ENCODE assay signal across 8 cellular contexts in genomic region chr7:80916770-80917681, GRCh38. TPM values are rescaled to one million over a fixed set of nuclear protein-coding genes. Genes with fewer than 3 reads are reported as not detected.
DNase-seq lines count a peak whose midpoint lies in the region; TF ChIP-seq lines count a peak whose summit lies in the region.

No MANE protein-coding gene starts in this region.

- H3K27ac ChIP-seq in SJCRH30: no peak overlapping the region; the same call in 1 of the 2 replicates
- peak overlapping the region in 6 of 21 experiments; percentile 73 to 83 (median 78) for H3K27ac ChIP-seq in skin epidermis

- peaks cover 24% of the 10 kb centered on the region for H3K36me3 ChIP-seq in SJCRH30

- POLR2A ChIA-PET in HEK293T (lab: Yijun Ruan, JAX): interaction anchor here (0.8 kb wide), 1 partner anchor 235 kb away, joined by 3 read pairs; no protein-coding TSS in a partner anchor

- peaks cover 11% of the 10 kb centered on the region for H3K4me1 ChIP-seq in SJCRH30

- DNase-seq in HEK293T (ENCODE audit: extremely low spot score) (no peak), SJCRH30 (peak; percentile 15 to 65), foreskin melanocyte (peak; percentile 75), G401 (ENCODE audit: low spot score) (no peak), GOT3 (lab: John Stamatoyannopoulos, UW) (no peak), HuH-7 (ENCODE audit: low spot score) (no peak), NCI-H146 (lab: John Stamatoyannopoulos, UW) (no peak)

- H3K9me3 ChIP-seq in SJCRH30 (replicated peaks): no peaks in the 10 kb centered on the region

- no peaks in the 10 kb centered on the region for H3K27me3 ChIP-seq in SJCRH30

- H3K4me3 ChIP-seq in SJCRH30 (peak overlapping the region; percentile 72), skin epidermis (peak overlapping the region; percentile 42 to 61 (median 51))

- CTCF ChIA-PET in HEK293T (lab: Yijun Ruan, JAX): interaction anchor here (0.7 to 1.5 kb wide), 2 partner anchors 9 to 93 kb away, joined by 3 to 4 read pairs; no protein-coding TSS in a partner anchor

- in situ Hi-C loops in G401 (cut with HindIII; ENCODE audit: low sequenced_read_pairs): no loop called here

TF ChIP-seq in HEK293T, 16 proteins besides CTCF, POLR2A, EP300 and RAD21:
- no peak for TF ChIP-seq FOXK2 (IDR thresholded peaks at IDR 0.05)
- no peak for TF ChIP-seq FOXA1 (IDR thresholded peaks at IDR 0.05)
- TF ChIP-seq ZNF384 (IDR thresholded peaks at IDR 0.05): no peak
- TF ChIP-seq TARDBP (IDR thresholded peaks at IDR 0.05): no peak
- TF ChIP-seq SP1 (IDR thresholded peaks at IDR 0.05): no peak
- peak; percentile 92 for TF ChIP-seq PKNOX1 (IDR thresholded peaks at IDR 0.05)
- no peak for TF ChIP-seq BHLHE40 (IDR thresholded peaks at IDR 0.05; ENCODE audit: borderline replicate concordance)

RNA-seq across cellular contexts. Expression of gene SEMA3C, which starts 1.8 kb away (rescaled TPM):
- total RNA-seq in SJCRH30 (2014; rRNA removed; shearing (Covaris generic)): 37.0 and 39.3 TPM in 2 replicates
- 12.2 and 13.8 TPM in 2 replicates for total RNA-seq in G401 (2014; rRNA removed; shearing (Covaris generic))

Comparison
In these comparisons a context has a peak if more than half of its experiments do, and no peak if none do; other contexts are left out.
1. DNase-seq: peak in SJCRH30 (2 of 2) and foreskin melanocyte (single experiment); none in HEK293T (single experiment), G401 (single experiment), GOT3 (single experiment), HuH-7 (single experiment) and NCI-H146 (single experiment).